In the genomic region with DNA sequence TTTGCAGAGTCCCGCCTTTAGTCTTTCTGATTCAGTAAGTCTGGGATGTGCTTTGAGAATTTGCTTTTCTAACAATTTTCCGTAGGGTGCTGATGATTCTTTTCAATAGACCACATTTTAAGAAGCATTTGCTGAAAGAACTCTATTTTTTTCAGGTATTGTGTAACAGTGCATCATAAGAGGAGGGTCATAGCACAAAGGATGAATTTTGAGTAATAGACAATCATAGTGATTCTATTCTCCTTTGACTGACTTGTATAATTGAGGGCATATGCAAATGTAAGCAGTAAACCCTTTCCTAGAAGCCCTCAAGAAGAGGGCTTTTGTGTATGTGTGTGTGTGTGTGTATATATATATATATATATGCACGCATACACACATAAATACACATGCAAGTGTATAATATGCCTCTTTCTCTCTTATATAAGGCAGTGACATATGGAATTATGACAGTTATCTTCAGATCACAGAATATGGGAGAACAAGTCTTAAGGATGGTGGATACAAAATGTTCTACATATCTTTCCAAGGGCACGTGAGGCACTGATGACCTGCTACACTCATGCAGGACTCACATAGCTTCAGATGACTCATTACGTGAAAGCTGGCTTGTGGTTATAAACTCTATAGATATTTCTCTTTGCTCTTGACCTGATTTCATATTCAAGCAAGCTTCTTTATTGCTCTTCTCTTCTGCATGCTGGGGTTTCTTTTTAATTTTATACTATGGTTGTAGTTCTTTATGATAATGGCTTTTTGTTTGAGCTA, we compare ENCODE assay signal across 1 cellular context.
TF ChIP-seq lines count a peak whose summit lies in the region.

No MANE protein-coding gene starts in this region.

TF ChIP-seq in IMR-90, 13 proteins besides CTCF, POLR2A, EP300 and RAD21 (continued from another document):
- TF ChIP-seq MAFK (IDR thresholded peaks at IDR 0.05; ENCODE audit: low read depth, low read length) = no peak
